In the genomic region with DNA sequence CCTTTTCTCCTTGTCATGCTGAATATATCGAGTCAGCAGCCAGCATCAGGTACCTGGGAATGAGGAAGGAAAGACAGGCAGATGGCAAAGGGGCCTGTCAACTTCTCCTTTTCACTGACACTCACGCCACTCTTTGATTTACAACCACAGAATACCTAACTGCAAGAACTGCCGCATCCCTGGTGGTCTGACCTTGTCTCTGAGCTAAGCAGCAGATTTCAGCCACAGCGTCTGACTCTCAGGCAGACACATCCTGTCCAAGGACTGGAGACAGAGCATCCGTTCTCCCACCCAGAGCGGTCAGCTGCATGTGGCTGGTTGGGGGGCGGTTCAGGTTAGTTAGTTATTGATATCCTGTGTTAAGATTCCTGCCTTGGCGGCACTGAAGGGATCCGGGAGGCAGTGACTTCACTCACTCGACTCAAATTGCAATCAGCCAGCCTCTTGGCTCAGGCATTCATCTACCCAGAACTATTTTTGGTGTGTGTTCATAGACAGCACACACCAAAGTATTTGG, we compare ENCODE assay signal across 1 cellular context.
A peak's percentile ranks its signal among the peaks of the same experiment; 100 is the strongest.
TF ChIP-seq lines count a peak whose summit lies in the region.

No MANE protein-coding gene starts in this region.

TF ChIP-seq in K562, 482 proteins besides CTCF, POLR2A, EP300 and RAD21 (continued from another document and continues in another):
- TF ChIP-seq, protein P1, sequence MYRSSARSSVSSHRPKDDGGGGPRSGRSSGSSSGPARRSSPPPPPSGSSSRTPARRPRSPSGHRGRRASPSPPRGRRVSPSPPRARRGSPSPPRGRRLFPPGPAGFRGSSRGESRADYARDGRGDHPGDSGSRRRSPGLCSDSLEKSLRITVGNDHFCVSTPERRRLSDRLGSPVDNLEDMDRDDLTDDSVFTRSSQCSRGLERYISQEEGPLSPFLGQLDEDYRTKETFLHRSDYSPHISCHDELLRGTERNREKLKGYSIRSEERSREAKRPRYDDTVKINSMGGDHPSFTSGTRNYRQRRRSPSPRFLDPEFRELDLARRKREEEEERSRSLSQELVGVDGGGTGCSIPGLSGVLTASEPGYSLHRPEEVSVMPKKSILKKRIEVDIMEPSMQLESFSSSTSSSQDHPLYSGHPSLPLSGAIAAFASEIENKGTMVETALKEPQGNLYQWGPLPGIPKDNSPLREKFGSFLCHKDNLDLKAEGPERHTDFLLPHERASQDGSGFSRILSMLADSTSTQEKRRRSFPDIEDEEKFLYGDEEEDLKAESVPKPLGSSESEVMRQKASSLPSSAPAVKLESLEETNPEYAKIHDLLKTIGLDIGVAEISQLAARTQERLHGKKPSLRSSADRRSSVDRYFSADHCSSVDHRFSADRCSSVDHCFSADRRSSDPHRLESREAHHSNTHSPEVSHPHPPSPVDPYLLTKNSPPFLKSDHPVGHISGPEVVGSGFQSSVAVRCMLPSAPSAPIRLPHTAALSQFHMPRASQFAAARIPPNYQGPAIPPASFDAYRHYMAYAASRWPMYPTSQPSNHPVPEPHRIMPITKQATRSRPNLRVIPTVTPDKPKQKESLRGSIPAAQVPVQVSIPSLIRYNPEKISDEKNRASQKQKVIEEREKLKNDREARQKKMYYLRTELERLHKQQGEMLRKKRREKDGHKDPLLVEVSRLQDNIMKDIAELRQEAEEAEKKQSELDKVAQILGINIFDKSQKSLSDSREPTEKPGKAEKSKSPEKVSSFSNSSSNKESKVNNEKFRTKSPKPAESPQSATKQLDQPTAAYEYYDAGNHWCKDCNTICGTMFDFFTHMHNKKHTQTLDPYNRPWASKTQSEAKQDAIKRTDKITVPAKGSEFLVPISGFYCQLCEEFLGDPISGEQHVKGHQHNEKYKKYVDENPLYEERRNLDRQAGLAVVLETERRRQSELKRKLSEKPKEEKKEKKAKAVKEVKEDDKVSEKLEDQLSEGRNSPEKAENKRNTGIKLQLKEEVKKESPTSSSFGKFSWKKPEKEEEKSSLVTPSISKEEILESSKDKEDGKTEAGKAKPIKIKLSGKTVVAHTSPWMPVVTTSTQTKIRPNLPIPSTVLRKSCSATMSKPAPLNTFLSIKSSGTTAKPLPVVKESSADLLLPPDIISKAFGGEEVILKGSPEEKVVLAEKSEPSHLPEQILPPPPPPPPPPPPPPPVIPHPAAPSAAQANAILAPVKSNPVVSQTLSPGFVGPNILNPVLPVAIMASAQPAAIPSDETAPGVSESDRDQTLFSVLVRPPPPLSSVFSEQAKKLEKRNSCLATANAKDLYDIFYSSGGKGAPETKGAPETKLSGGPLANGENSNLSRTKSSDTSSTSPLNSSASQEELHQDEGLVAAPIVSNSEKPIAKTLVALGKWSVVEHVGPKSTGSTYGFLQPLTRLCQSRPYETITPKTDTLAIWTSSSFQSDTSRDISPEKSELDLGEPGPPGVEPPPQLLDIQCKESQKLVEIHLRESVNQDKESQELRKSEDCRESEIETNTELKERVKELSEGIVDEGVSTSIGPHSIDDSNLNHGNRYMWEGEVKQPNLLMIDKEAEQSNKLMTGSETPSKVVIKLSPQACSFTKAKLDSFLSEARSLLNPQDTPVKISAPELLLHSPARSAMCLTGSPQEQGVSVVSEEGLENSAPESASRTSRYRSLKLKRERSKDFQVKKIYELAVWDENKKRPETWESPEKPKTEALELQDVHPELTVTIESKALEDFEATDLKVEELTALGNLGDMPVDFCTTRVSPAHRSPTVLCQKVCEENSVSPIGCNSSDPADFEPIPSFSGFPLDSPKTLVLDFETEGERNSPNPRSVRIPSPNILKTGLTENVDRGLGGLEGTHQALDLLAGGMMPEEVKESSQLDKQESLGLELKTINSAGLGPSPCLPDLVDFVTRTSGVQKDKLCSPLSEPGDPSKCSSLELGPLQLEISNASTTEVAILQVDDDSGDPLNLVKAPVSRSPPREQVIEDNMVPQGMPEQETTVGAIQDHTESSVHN (IDR thresholded peaks at IDR 0.05; ENCODE audit: borderline replicate concordance in 1 of 2, low read depth in 1 of 2), result peak in 1 of 2 experiments; percentile 56; a peak in 1 of 4 replicates
- TF ChIP-seq RNF2 (IDR thresholded peaks at IDR 0.05) (no peak; the same call in 1 of the 2 replicates), MCM2 (IDR thresholded peaks at IDR 0.05; ENCODE audit: low read depth) (no peak), ZNF766 (CRISPR knock-in tag; conservative IDR thresholded peaks at IDR 0.05) (0 out of 2 replicates have a peak, but pooled peaks have one; percentile 15), TAL1 (IDR thresholded peaks at IDR 0.05) (no peak), BHLHE40 (IDR thresholded peaks at IDR 0.05; ENCODE audit: low read length) (peak; percentile 57), ZNF316 (IDR thresholded peaks at IDR 0.05) (peak; percentile 49; the same call in 1 of the 2 replicates), CXXC5 (CRISPR knock-in tag; IDR thresholded peaks at IDR 0.05) (peak; percentile 63), SREBF2 (CRISPR knock-in tag; IDR thresholded peaks at IDR 0.05) (no peak), BRD9 (IDR thresholded peaks at IDR 0.05; ENCODE audit: low read depth, partially characterized antibody) (no peak), CTBP1 (IDR thresholded peaks at IDR 0.05; ENCODE audit: borderline replicate concordance) (peak; percentile 93), SPI1 (IDR thresholded peaks at IDR 0.05; ENCODE audit: borderline replicate concordance, low read depth, low read length) (peak; percentile 35; the same call in 1 of the 2 replicates), CCAR2 (IDR thresholded peaks at IDR 0.05; ENCODE audit: low read depth, low read length) (no peak), ZNF175 (CRISPR knock-in tag; IDR thresholded peaks at IDR 0.05; ENCODE audit: low read depth) (0 out of 2 replicates have a peak, but pooled peaks have one; percentile 23), POU5F1 (IDR thresholded peaks at IDR 0.05; ENCODE audit: borderline replicate concordance, low read depth, low read length, partially characterized antibody) (no peak), ATF7 (IDR thresholded peaks at IDR 0.05) (peak; percentile 24; the same call in 1 of the 2 replicates), ZNF507 (tag; conservative IDR thresholded peaks at IDR 0.05) (no peak), RBM14 (IDR thresholded peaks at IDR 0.05; ENCODE audit: borderline replicate concordance, insufficient read depth, low read depth, low read length) (no peak), SMAD4 (CRISPR knock-in tag; conservative IDR thresholded peaks at IDR 0.05) (peak; percentile 51), CREM (IDR thresholded peaks at IDR 0.05; ENCODE audit: low read depth) (0 out of 2 replicates have a peak, but pooled peaks have one; percentile 27), ATF1 (CRISPR knock-in tag; IDR thresholded peaks at IDR 0.05) (no peak), ATF1 (tag; IDR thresholded peaks at IDR 0.05) (no peak), THRAP3 (IDR thresholded peaks at IDR 0.05; ENCODE audit: borderline replicate concordance) (no peak), RCOR1 (IDR thresholded peaks at IDR 0.05; ENCODE audit: borderline replicate concordance in 1 of 2, low read depth in 2 of 2, low read length in 2 of 2) (peak in 1 of 2 experiments; percentile 57; a peak in 1 of 4 replicates), MAFG (tag; conservative IDR thresholded peaks at IDR 0.05) (0 out of 2 replicates have a peak, but pooled peaks have one; percentile 28), ETV1 (tag; conservative IDR thresholded peaks at IDR 0.05; ENCODE audit: low read depth) (no peak), ZNF24 (IDR thresholded peaks at IDR 0.05) (no peak), MAFK (IDR thresholded peaks at IDR 0.05; ENCODE audit: low read length) (peak; percentile 31; the same call in 1 of the 2 replicates), MEIS2 (IDR thresholded peaks at IDR 0.05; ENCODE audit: partially characterized antibody) (peak; percentile 99), ZNF121 (CRISPR knock-in tag; conservative IDR thresholded peaks at IDR 0.05) (no peak), SREBF1 (IDR thresholded peaks at IDR 0.05; ENCODE audit: borderline replicate concordance, low read depth, low read length) (peak; percentile 87; the same call in 1 of the 2 replicates), JUND (IDR thresholded peaks at IDR 0.05; ENCODE audit: borderline replicate concordance, low read depth, low read length) (no peak), JUND (tag; IDR thresholded peaks at IDR 0.05; ENCODE audit: borderline replicate concordance, low read depth, low read length) (no peak), ZNF644 (tag; IDR thresholded peaks at IDR 0.05; ENCODE audit: low read depth) (0 out of 2 replicates have a peak, but pooled peaks have one; percentile 30), POLR3G (IDR thresholded peaks at IDR 0.05; ENCODE audit: extremely low read depth, insufficient read length, insufficient replicate concordance) (no peak), ZEB2 (IDR thresholded peaks at IDR 0.05) (peak; percentile 79)
- TF ChIP-seq, protein P2, sequence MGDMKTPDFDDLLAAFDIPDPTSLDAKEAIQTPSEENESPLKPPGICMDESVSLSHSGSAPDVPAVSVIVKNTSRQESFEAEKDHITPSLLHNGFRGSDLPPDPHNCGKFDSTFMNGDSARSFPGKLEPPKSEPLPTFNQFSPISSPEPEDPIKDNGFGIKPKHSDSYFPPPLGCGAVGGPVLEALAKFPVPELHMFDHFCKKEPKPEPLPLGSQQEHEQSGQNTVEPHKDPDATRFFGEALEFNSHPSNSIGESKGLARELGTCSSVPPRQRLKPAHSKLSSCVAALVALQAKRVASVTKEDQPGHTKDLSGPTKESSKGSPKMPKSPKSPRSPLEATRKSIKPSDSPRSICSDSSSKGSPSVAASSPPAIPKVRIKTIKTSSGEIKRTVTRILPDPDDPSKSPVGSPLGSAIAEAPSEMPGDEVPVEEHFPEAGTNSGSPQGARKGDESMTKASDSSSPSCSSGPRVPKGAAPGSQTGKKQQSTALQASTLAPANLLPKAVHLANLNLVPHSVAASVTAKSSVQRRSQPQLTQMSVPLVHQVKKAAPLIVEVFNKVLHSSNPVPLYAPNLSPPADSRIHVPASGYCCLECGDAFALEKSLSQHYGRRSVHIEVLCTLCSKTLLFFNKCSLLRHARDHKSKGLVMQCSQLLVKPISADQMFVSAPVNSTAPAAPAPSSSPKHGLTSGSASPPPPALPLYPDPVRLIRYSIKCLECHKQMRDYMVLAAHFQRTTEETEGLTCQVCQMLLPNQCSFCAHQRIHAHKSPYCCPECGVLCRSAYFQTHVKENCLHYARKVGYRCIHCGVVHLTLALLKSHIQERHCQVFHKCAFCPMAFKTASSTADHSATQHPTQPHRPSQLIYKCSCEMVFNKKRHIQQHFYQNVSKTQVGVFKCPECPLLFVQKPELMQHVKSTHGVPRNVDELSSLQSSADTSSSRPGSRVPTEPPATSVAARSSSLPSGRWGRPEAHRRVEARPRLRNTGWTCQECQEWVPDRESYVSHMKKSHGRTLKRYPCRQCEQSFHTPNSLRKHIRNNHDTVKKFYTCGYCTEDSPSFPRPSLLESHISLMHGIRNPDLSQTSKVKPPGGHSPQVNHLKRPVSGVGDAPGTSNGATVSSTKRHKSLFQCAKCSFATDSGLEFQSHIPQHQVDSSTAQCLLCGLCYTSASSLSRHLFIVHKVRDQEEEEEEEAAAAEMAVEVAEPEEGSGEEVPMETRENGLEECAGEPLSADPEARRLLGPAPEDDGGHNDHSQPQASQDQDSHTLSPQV (IDR thresholded peaks at IDR 0.05), result no peak
- TF ChIP-seq, protein P3, sequence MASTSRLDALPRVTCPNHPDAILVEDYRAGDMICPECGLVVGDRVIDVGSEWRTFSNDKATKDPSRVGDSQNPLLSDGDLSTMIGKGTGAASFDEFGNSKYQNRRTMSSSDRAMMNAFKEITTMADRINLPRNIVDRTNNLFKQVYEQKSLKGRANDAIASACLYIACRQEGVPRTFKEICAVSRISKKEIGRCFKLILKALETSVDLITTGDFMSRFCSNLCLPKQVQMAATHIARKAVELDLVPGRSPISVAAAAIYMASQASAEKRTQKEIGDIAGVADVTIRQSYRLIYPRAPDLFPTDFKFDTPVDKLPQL (IDR thresholded peaks at IDR 0.05; ENCODE audit: extremely low read depth, insufficient read length), result no peak
- TF ChIP-seq, protein P4, sequence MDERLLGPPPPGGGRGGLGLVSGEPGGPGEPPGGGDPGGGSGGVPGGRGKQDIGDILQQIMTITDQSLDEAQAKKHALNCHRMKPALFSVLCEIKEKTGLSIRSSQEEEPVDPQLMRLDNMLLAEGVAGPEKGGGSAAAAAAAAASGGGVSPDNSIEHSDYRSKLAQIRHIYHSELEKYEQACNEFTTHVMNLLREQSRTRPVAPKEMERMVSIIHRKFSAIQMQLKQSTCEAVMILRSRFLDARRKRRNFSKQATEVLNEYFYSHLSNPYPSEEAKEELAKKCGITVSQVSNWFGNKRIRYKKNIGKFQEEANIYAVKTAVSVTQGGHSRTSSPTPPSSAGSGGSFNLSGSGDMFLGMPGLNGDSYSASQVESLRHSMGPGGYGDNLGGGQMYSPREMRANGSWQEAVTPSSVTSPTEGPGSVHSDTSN (CRISPR knock-in tag; IDR thresholded peaks at IDR 0.05; ENCODE audit: low read depth), result peak; percentile 77
- TF ChIP-seq, protein P4 (tag; conservative IDR thresholded peaks at IDR 0.05; ENCODE audit: low read depth), result peak; percentile 92
- TF ChIP-seq, protein P5, sequence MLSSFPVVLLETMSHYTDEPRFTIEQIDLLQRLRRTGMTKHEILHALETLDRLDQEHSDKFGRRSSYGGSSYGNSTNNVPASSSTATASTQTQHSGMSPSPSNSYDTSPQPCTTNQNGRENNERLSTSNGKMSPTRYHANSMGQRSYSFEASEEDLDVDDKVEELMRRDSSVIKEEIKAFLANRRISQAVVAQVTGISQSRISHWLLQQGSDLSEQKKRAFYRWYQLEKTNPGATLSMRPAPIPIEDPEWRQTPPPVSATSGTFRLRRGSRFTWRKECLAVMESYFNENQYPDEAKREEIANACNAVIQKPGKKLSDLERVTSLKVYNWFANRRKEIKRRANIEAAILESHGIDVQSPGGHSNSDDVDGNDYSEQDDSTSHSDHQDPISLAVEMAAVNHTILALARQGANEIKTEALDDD (IDR thresholded peaks at IDR 0.05), result peak; percentile 58; the same call in 1 of the 2 replicates
- TF ChIP-seq, protein P6, sequence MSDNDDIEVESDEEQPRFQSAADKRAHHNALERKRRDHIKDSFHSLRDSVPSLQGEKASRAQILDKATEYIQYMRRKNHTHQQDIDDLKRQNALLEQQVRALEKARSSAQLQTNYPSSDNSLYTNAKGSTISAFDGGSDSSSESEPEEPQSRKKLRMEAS (CRISPR knock-in tag; IDR thresholded peaks at IDR 0.05), result 0 out of 2 replicates have a peak, but pooled peaks have one; percentile 3
- TF ChIP-seq, protein P7, sequence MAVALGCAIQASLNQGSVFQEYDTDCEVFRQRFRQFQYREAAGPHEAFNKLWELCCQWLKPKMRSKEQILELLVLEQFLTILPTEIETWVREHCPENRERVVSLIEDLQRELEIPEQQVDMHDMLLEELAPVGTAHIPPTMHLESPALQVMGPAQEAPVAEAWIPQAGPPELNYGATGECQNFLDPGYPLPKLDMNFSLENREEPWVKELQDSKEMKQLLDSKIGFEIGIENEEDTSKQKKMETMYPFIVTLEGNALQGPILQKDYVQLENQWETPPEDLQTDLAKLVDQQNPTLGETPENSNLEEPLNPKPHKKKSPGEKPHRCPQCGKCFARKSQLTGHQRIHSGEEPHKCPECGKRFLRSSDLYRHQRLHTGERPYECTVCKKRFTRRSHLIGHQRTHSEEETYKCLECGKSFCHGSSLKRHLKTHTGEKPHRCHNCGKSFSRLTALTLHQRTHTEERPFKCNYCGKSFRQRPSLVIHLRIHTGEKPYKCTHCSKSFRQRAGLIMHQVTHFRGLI (CRISPR knock-in tag; IDR thresholded peaks at IDR 0.05), result no peak
